Comparison of ENCODE assay signal across 8 cellular contexts in genomic region chr19:48513289-48514122, GRCh38. TPM values are rescaled to one million over a fixed set of nuclear protein-coding genes. Genes with fewer than 3 reads are reported as not detected.
DNase-seq lines count a peak whose midpoint lies in the region; ATAC-seq and TF ChIP-seq lines count a peak whose summit lies in the region.

No MANE protein-coding gene starts in this region.

- 0 to 7% methylated on average over 2 to 7 of the region's 54 CpGs for WGBS in gastroesophageal sphincter (ENCODE audit: low coverage in 1 of 2), 2 donors
- WGBS in thyroid gland, 2 donors: 5 to 9% methylated on average over 22 to 26 of the region's 54 CpGs

- CTCF ChIA-PET in RWPE1 (lab: Yijun Ruan, JAX): interaction anchor here (0.5 to 1.5 kb wide), 4 partner anchors 33 to 76 kb away, joined by 3 to 5 read pairs (median 3); no protein-coding TSS in a partner anchor

- intact Hi-C loops in thyroid gland (cut with DNase I): no loop called here

- TF ChIP-seq POLR2A in gastroesophageal sphincter (IDR thresholded peaks at IDR 0.05) (no peak), thyroid gland (IDR thresholded peaks at IDR 0.05) (no peak)

- peak; percentile 87 for DNase-seq in GM10266 (ENCODE audit: extremely low spot score)
- DNase-seq in RWPE1 (ENCODE audit: low spot score): peak; percentile 67
- DNase-seq in activated effector memory CD4-positive, alpha-beta T cell treated with Interleukin-2 at 50 U/mL for 16 hours: peak; percentile 66
- peak; percentile 69 to 73 for DNase-seq in thyroid gland
- DNase-seq in cortex of kidney (lab: John Stamatoyannopoulos, UW): no peak

- TF ChIP-seq CTCF in GM10266 (IDR thresholded peaks at IDR 0.05; ENCODE audit: control insufficient read depth, insufficient read depth, low read depth, missing control alignments): no peak
- no peak for TF ChIP-seq CTCF in RWPE1 (conservative IDR thresholded peaks at IDR 0.05; ENCODE audit: low read depth)
- no peak for TF ChIP-seq CTCF in gastroesophageal sphincter (IDR thresholded peaks at IDR 0.05)
- TF ChIP-seq CTCF in thyroid gland (IDR thresholded peaks at IDR 0.05): no peak

- TF ChIP-seq EP300 in gastroesophageal sphincter (IDR thresholded peaks at IDR 0.05): no peak

- H3K4me1 ChIP-seq in gastroesophageal sphincter (peaks cover 0 to 31% (median 10%) of the 10 kb centered on the region in 3 donors), neuron (ENCODE audit: insufficient read depth, low read length) (peaks cover 13% of the 10 kb centered on the region), thyroid gland (peaks cover 7 to 9% of the 10 kb centered on the region in 2 donors)

- H3K4me3 ChIP-seq in gastroesophageal sphincter (peak overlapping the region; percentile 29 to 62), neuron (ENCODE audit: low read length) (peak overlapping the region; percentile 54), thyroid gland (replicated peaks in 1 of 3) (peak overlapping the region; percentile 58 to 88 (median 65))

- peaks cover 48% of the 10 kb centered on the region for H3K27me3 ChIP-seq in gastroesophageal sphincter
- peaks cover 11% of the 10 kb centered on the region for H3K27me3 ChIP-seq in neuron (ENCODE audit: insufficient read depth, low read length)
- no peaks in the 10 kb centered on the region for H3K27me3 ChIP-seq in thyroid gland

- H2AFZ ChIP-seq in neuron (ENCODE audit: low read depth, low read length): peak overlapping the region; percentile 73

- POLR2A ChIA-PET in RWPE1 (lab: Yijun Ruan, JAX; ENCODE audit: low non-redundant PET): no interaction called here

- H3K27ac ChIP-seq in KOPT-K1 (ENCODE audit: low read depth, low read length, poor library complexity, severe bottlenecking) (peak overlapping the region; percentile 26), RWPE1 (peak overlapping the region; percentile 51), gastroesophageal sphincter (peak overlapping the region in 1 of 4 donors; percentile 48), thyroid gland (no peak overlapping the region)

- H3K36me3 ChIP-seq in KOPT-K1 (ENCODE audit: insufficient read depth, low read length): no peaks in the 10 kb centered on the region
- H3K36me3 ChIP-seq in gastroesophageal sphincter: no peaks in the 10 kb centered on the region
- H3K36me3 ChIP-seq in neuron (ENCODE audit: insufficient read depth, low read length): no peaks in the 10 kb centered on the region
- no peaks in the 10 kb centered on the region for H3K36me3 ChIP-seq in thyroid gland

- no peaks in the 10 kb centered on the region for H3K9me3 ChIP-seq in KOPT-K1 (ENCODE audit: insufficient read depth, low read length, poor library complexity, severe bottlenecking)
- H3K9me3 ChIP-seq in gastroesophageal sphincter: no peaks in the 10 kb centered on the region
- H3K9me3 ChIP-seq in neuron (ENCODE audit: low read length): no peaks in the 10 kb centered on the region
- H3K9me3 ChIP-seq in thyroid gland: no peaks in the 10 kb centered on the region

- ATAC-seq in gastroesophageal sphincter: peak; percentile 68

RNA-seq across cellular contexts. Expression of gene LMTK3, which starts 1.9 kb away (rescaled TPM):
- total RNA-seq in gastroesophageal sphincter (1 to 10 TPM in 1 of 4 donors, under 1 TPM in 3; 0.13 to 1.2 (median 0.30) TPM), thyroid gland (1 to 10 TPM; 3.0 to 7.1 (median 4.6) TPM)

RNA-seq across cellular contexts. Expression of gene SULT2B1, which starts 38.5 kb away (rescaled TPM):
- total RNA-seq in gastroesophageal sphincter (1 to 10 TPM in 2 of 4 donors, under 1 TPM in 1, not detected in 1; 0.93 to 3.9 (median 1.0) TPM), thyroid gland (under 1 TPM in 3 of 4 donors, not detected in 1; 0.54 to 0.88 (median 0.78) TPM)

RNA-seq across cellular contexts. Expression of gene CYTH2, which starts 44.3 kb away (rescaled TPM):
- total RNA-seq in gastroesophageal sphincter: 10 to 100 TPM; 28.6 to 56.7 (median 47.0) TPM
- 100 to 1,000 TPM in 2 of 4 donors, 10 to 100 TPM in 2; 91.6 to 232 (median 139) TPM for total RNA-seq in thyroid gland

RNA-seq across cellular contexts. Expression of gene KCNJ14, which starts 58.1 kb away (rescaled TPM):
- under 1 TPM in 3 of 4 donors, not detected in 1; 0.16 to 0.42 (median 0.27) TPM for total RNA-seq in gastroesophageal sphincter
- total RNA-seq in thyroid gland: 1 to 10 TPM; 1.2 to 1.9 (median 1.4) TPM

Comparison
In these comparisons a context has a peak if more than half of its experiments do, and no peak if none do; other contexts are left out.
1. H3K27ac ChIP-seq: peak in KOPT-K1 (single experiment) and RWPE1 (single experiment); none in thyroid gland (0 of 3).
2. Peak in every context shown above with its lines, with median percentiles within 50 percentile points of each other: H3K4me3 ChIP-seq.